Comparison of ENCODE assay signal across 24 cellular contexts in the genomic region with DNA sequence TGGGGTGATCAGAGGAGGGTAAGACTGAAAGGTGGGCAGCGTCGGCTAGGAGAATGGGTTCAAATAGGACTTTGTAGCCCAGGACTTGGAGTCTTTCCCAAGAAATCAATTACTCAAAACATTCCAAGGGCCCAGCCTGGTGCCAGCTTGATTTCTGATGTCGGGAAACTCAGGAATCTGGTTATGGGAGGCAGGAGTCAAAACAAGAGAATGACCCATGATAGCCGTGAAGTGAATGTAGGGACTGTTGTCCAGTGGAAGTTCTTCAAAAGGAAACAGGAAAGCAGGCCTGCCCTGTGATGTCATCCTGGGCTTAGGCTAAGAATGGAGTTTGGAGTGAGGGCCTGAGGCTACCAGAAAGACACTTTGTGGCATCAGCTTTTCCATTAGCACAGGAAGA.
DNase-seq lines count a peak whose midpoint lies in the region; ATAC-seq, FAIRE-seq and TF ChIP-seq lines count a peak whose summit lies in the region.
"Had no signal": no experiment of that assay in that cellular context is flagged by ENCODE, and none has a peak within 500 bp of the region (broad histone marks: within the 10 kb centered on the region; RNA-seq: fewer than 3 reads in every experiment).

No MANE protein-coding gene starts in this region.

- POLR2A ChIA-PET in HepG2 (lab: Yijun Ruan, JAX) = no interaction called here
- POLR2A ChIA-PET in A673 (lab: Charles Lee; ENCODE audit: low non-redundant PET) = no interaction called here

- CTCF ChIA-PET in HepG2 (lab: Yijun Ruan, JAX; ENCODE audit: low intra/inter-chr PET ratio, low total read pairs) (no interaction called here), A673 (lab: Charles Lee) (no interaction called here)

- no peak overlapping the region for H3K27ac ChIP-seq in HepG2 (ENCODE audit: extremely low read length, insufficient read depth, low read length)
- H3K27ac ChIP-seq in right lobe of liver = no peak overlapping the region
- H3K27ac ChIP-seq in thoracic aorta = peak overlapping the region in 1 of 2 donors; percentile 61
- H3K27ac ChIP-seq in upper lobe of right lung = no peak overlapping the region
- H3K27ac ChIP-seq in A673 (ENCODE audit: low read depth, low read length, poor library complexity, severe bottlenecking) = no peak overlapping the region
- H3K27ac ChIP-seq: 22Rv1; BLaER1 treated with 17β-estradiol and CSF1 and Interleukin-3, amounts not matched to agents 10 nM and 100 nM had no signal

- no peak overlapping the region for H3K4me3 ChIP-seq in HepG2 (replicated peaks in 1 of 3; ENCODE audit: insufficient read depth in 1 of 3, low read depth in 2 of 3, low read length in 3 of 3)
- no peak overlapping the region for H3K4me3 ChIP-seq in right lobe of liver
- no peak overlapping the region for H3K4me3 ChIP-seq in thoracic aorta
- no peak overlapping the region for H3K4me3 ChIP-seq in upper lobe of right lung
- H3K4me3 ChIP-seq in A673 (ENCODE audit: low read depth, low read length, poor library complexity, severe bottlenecking) = no peak overlapping the region
- H3K4me3 ChIP-seq: BLaER1 treated with 17β-estradiol and CSF1 and Interleukin-3, amounts not matched to agents 10 nM and 100 nM; GM12878; GM23338 had no signal

- no peaks in the 10 kb centered on the region for H3K9me3 Mint-ChIP-seq in nephron
- no peaks in the 10 kb centered on the region for H3K9me3 Mint-ChIP-seq in activated T-cell treated with anti-CD3 and anti-CD28 coated beads, Interleukin-2, amount 50 U/mL, for 4 hours
- H3K9me3 Mint-ChIP-seq: CD14-positive monocyte; CD4-positive, alpha-beta T cell; CD8-positive, alpha-beta memory T cell; GM23338; H9 had no signal

- no peak for FAIRE-seq in HepG2 (lab: Jason Lieb, UNC)
- FAIRE-seq: A204.1, G401.6, GM12878 had no signal

- no peak overlapping the region for H3K4me3 Mint-ChIP-seq in nephron
- H3K4me3 Mint-ChIP-seq in activated T-cell treated with anti-CD3 and anti-CD28 coated beads, Interleukin-2, amount 50 U/mL, for 4 hours = no peak overlapping the region
- H3K4me3 Mint-ChIP-seq: CD14-positive monocyte; CD4-positive, alpha-beta T cell; CD8-positive, alpha-beta memory T cell; GM23338; H9 had no signal

- WGBS in HepG2 (ENCODE audit: low lambda C conversion rate) = 52% methylated on average over 4 of the region's 4 CpGs
- WGBS in right lobe of liver (ENCODE audit: insufficient coverage, low coverage, low lambda C conversion rate, missing lambda C conversion rate) = 63% methylated on average over 4 of the region's 4 CpGs

- ATAC-seq in HepG2 (no peak), right lobe of liver (no peak), thoracic aorta (ENCODE audit: insufficient number of reproducible peaks, low FRiP score, low read depth) (peak; percentile 55), upper lobe of right lung (no peak)
- ATAC-seq in activated T-cell treated with anti-CD3 and anti-CD28 coated beads, Interleukin-2, amount 50 U/mL, for 4 hours = no peak
- ATAC-seq: GM12878, GM23338, HCT116 had no signal

- H3K36me3 Mint-ChIP-seq in nephron (ENCODE audit: low read depth) = no peaks in the 10 kb centered on the region
- no peaks in the 10 kb centered on the region for H3K36me3 Mint-ChIP-seq in activated T-cell treated with anti-CD3 and anti-CD28 coated beads, Interleukin-2, amount 50 U/mL, for 4 hours (ENCODE audit: insufficient read depth)
- H3K36me3 Mint-ChIP-seq: CD14-positive monocyte; CD8-positive, alpha-beta memory T cell had no signal

- no peak overlapping the region for H3K9ac ChIP-seq in HepG2 (ENCODE audit: insufficient read depth, low read depth, low read length)
- H3K9ac ChIP-seq: BLaER1 treated with 17β-estradiol and CSF1 and Interleukin-3, amounts not matched to agents 10 nM and 100 nM had no signal

- peak overlapping the region in 2 of 3 experiments; percentile 48 to 59 for H3K27ac Mint-ChIP-seq in nephron
- H3K27ac Mint-ChIP-seq: CD14-positive monocyte; CD4-positive, alpha-beta T cell; CD8-positive, alpha-beta memory T cell; GM23338; H9 had no signal

- in situ Hi-C loops in HepG2 (cut with HindIII; ENCODE audit: extremely low pct_ligation_motif_present, low pct_unique_long_range_greater_than_20kb) = no loop called here

- H2AFZ ChIP-seq in HepG2 (ENCODE audit: low read length) = no peak overlapping the region
- H2AFZ ChIP-seq: GM23338 had no signal

- H3K36me3 ChIP-seq in HepG2 (replicated peaks in 1 of 2; ENCODE audit: control insufficient read depth in 1 of 2, insufficient read depth in 2 of 2, low read length in 2 of 2) (no peaks in the 10 kb centered on the region), right lobe of liver (no peaks in the 10 kb centered on the region), thoracic aorta (no peaks in the 10 kb centered on the region), upper lobe of right lung (no peaks in the 10 kb centered on the region), A673 (ENCODE audit: insufficient read depth, low read length, poor library complexity, severe bottlenecking) (no peaks in the 10 kb centered on the region)
- H3K36me3 ChIP-seq: BE2C; BLaER1 treated with 17β-estradiol and CSF1 and Interleukin-3, amounts not matched to agents 10 nM and 100 nM had no signal

- H4K20me1 ChIP-seq in HepG2 (ENCODE audit: insufficient read depth, low read length) = no peaks in the 10 kb centered on the region
- H4K20me1 ChIP-seq: BLaER1 treated with 17β-estradiol and CSF1 and Interleukin-3, amounts not matched to agents 10 nM and 100 nM had no signal

- H3K27me3 ChIP-seq in HepG2 (ENCODE audit: control insufficient read depth in 1 of 2, insufficient read depth in 2 of 2, low read length in 2 of 2) (0 out of 5 replicates have a peak, but pooled peaks cover 0 to 3% of the 10 kb centered on the region in 2 experiments), right lobe of liver (no peaks in the 10 kb centered on the region), thoracic aorta (replicated peaks; ENCODE audit: insufficient read depth) (no peaks in the 10 kb centered on the region), upper lobe of right lung (no peaks in the 10 kb centered on the region), A673 (replicated peaks; ENCODE audit: insufficient read depth, low read depth, low read length, poor library complexity) (no peaks in the 10 kb centered on the region)
- H3K27me3 ChIP-seq: BE2C; BLaER1 treated with 17β-estradiol and CSF1 and Interleukin-3, amounts not matched to agents 10 nM and 100 nM had no signal

- no peaks in the 10 kb centered on the region for H3K79me2 ChIP-seq in HepG2 (ENCODE audit: insufficient read depth, low read length)

- TF ChIP-seq EP300 in HepG2 (IDR thresholded peaks at IDR 0.05; ENCODE audit: low read depth in 2 of 2, low read length in 2 of 2) = no peak
- no peak for TF ChIP-seq EP300 in HepG2 (CRISPR knock-in tag; IDR thresholded peaks at IDR 0.05; ENCODE audit: borderline replicate concordance)

- TF ChIP-seq POLR2A in HepG2 (IDR thresholded peaks at IDR 0.05; ENCODE audit: insufficient read depth in 1 of 2, low read depth in 2 of 2, low read length in 2 of 2) (no peak), right lobe of liver (IDR thresholded peaks at IDR 0.05) (no peak)

- DNase-seq in HepG2 (ENCODE audit: low spot score) = no peak
- DNase-seq in right lobe of liver = no peak
- DNase-seq in islet precursor cell = peak; percentile 68
- DNase-seq in thoracic aorta (ENCODE audit: low spot score) = no peak
- DNase-seq in upper lobe of right lung = no peak
- no peak for DNase-seq in activated T-cell treated with anti-CD3 and anti-CD28 coated beads, Interleukin-2, amount 50 U/mL, for 4 hours
- no peak for DNase-seq in A673 (ENCODE audit: low spot score)
- DNase-seq: ACHN; AML-193; BE2C; Calu3; CD4-positive, alpha-beta T cell; CD8-positive, alpha-beta memory T cell; DMS79 treated with DMSO at 0.1 percent for 48 hours; H9 had no signal

- no peaks in the 10 kb centered on the region for H3K9me3 ChIP-seq in HepG2 (ENCODE audit: low read length)
- H3K9me3 ChIP-seq in right lobe of liver = no peaks in the 10 kb centered on the region
- H3K9me3 ChIP-seq in thoracic aorta = no peaks in the 10 kb centered on the region
- no peaks in the 10 kb centered on the region for H3K9me3 ChIP-seq in upper lobe of right lung
- H3K9me3 ChIP-seq in A673 (ENCODE audit: low read depth, low read length, poor library complexity, severe bottlenecking) = no peaks in the 10 kb centered on the region
- H3K9me3 ChIP-seq: BE2C; BLaER1 treated with 17β-estradiol and CSF1 and Interleukin-3, amounts not matched to agents 10 nM and 100 nM had no signal

- no peak for TF ChIP-seq RAD21 in HepG2 (CRISPR knock-in tag; IDR thresholded peaks at IDR 0.05)

- TF ChIP-seq CTCF in HepG2 (CRISPR knock-in tag; IDR thresholded peaks at IDR 0.05) (no peak), right lobe of liver (IDR thresholded peaks at IDR 0.05) (no peak), nephron (IDR thresholded peaks at IDR 0.05; ENCODE audit: unreplicated experiment in 3 of 3) (no peak), thoracic aorta (IDR thresholded peaks at IDR 0.05) (no peak), upper lobe of right lung (IDR thresholded peaks at IDR 0.05) (no peak), A673 (conservative IDR thresholded peaks at IDR 0.05; ENCODE audit: low read depth, low read length) (no peak)

- H3K4me1 Mint-ChIP-seq in nephron = peaks cover 38% of the 10 kb centered on the region
- H3K4me1 Mint-ChIP-seq in activated T-cell treated with anti-CD3 and anti-CD28 coated beads, Interleukin-2, amount 50 U/mL, for 4 hours (ENCODE audit: low read depth) = no peaks in the 10 kb centered on the region
- H3K4me1 Mint-ChIP-seq: CD8-positive, alpha-beta memory T cell; GM23338; H9 had no signal

- intact Hi-C loops in HepG2 (cut with micrococcal nuclease; ENCODE audit: unreplicated experiment) (no loop called here), right lobe of liver (cut with DNase I) (no loop called here), upper lobe of right lung (cut with DNase I) (no loop called here), A673 (cut with micrococcal nuclease; ENCODE audit: unreplicated experiment) (no loop called here)

- H3K4me2 ChIP-seq in HepG2 (ENCODE audit: low read depth, low read length) = 0 out of 2 replicates have a peak overlapping the region, but pooled peaks have one; percentile 10
- H3K4me2 ChIP-seq: BLaER1 treated with 17β-estradiol and CSF1 and Interleukin-3, amounts not matched to agents 10 nM and 100 nM; GM23338 had no signal

- BruUV-seq in HepG2 (replicated peaks; lab: Mats Ljungman, UMichigan) (no TSS peak), A673 (replicated peaks; lab: Mats Ljungman, UMichigan) (no TSS peak)

- H3K27me3 Mint-ChIP-seq in nephron (ENCODE audit: low read depth) = no peaks in the 10 kb centered on the region
- peaks cover 10% of the 10 kb centered on the region for H3K27me3 Mint-ChIP-seq in activated T-cell treated with anti-CD3 and anti-CD28 coated beads, Interleukin-2, amount 50 U/mL, for 4 hours (ENCODE audit: low read depth)

- H3K4me1 ChIP-seq in HepG2 (ENCODE audit: insufficient read depth, low read length) (peaks cover 16% of the 10 kb centered on the region), right lobe of liver (no peaks in the 10 kb centered on the region), thoracic aorta (ENCODE audit: control insufficient read depth in 1 of 2, low read depth in 2 of 2) (peaks cover 0 to 14% of the 10 kb centered on the region in 2 donors), upper lobe of right lung (no peaks in the 10 kb centered on the region), A673 (ENCODE audit: insufficient read depth, low read length, poor library complexity, severe bottlenecking) (no peaks in the 10 kb centered on the region)
- H3K4me1 ChIP-seq: BE2C had no signal

TF ChIP-seq in HepG2, 621 proteins besides CTCF, POLR2A, EP300 and RAD21 (continues in another document):
- TF ChIP-seq ZNF567 (CRISPR knock-in tag; IDR thresholded peaks at IDR 0.05; ENCODE audit: borderline replicate concordance) = no peak
